Comparison of ENCODE assay signal across 11 cellular contexts in the genomic region with DNA sequence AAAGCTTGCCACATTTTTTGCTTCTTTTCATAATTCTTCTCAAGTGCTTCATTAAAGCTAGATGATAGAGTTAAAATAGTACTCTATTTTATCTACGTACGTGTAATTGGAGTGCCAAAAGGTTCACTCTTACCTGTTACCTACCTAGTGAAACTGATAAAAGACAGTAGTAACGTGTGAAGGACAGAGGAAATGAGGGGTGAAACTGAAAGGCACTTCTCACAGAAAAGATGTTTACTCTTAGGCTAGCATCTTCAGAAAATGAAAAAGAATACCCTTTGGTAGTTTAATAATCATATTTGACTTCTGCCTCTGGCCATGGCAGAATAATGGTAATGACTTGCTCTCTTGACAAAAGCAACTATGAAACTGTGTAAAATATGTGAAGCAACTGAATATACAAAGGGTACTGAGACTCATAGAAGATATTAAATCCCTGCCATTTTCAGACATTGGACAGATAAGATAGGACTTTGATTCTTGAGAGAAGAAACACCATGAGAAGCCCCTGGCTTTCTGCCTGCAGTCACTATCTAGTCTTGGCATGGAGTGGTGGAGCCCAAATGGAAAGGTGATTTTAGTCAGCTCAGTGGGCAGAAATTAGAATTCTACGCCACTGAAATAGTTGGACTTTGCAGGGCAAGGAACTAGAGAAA. TPM values are rescaled to one million over a fixed set of nuclear protein-coding genes. Genes with fewer than 3 reads are reported as not detected.
DNase-seq lines count a peak whose midpoint lies in the region; ATAC-seq, FAIRE-seq and TF ChIP-seq lines count a peak whose summit lies in the region.
"Had no signal": no experiment of that assay in that cellular context is flagged by ENCODE, and none has a peak within 500 bp of the region (broad histone marks: within the 10 kb centered on the region; RNA-seq: fewer than 3 reads in every experiment).

No MANE protein-coding gene starts in this region.

- H3K27ac ChIP-seq in keratinocyte (ENCODE audit: control insufficient read depth, insufficient read depth, low read length): peak overlapping the region; percentile 56
- no peak overlapping the region for H3K27ac ChIP-seq in neural progenitor cell

- DNase-seq in keratinocyte (ENCODE audit: low read depth, low spot score): no peak
- DNase-seq in neural progenitor cell (ENCODE audit: low spot score): no peak
- no peak for DNase-seq in inferior parietal cortex (ENCODE audit: extremely low spot score)
- DNase-seq in hippocampal formation (lab: John Stamatoyannopoulos, UW): no peak
- DNase-seq: KBM-7, SHP77 treated with DMSO at 0.1 percent for 48 hours had no signal

- peak overlapping the region; percentile 84 for H3K4me2 ChIP-seq in keratinocyte (ENCODE audit: control insufficient read depth, extremely low read depth, insufficient read depth, low read depth, low read length)
- H3K4me2 ChIP-seq in neural progenitor cell: no peak overlapping the region

- peaks cover 7% of the 10 kb centered on the region for H3K4me1 Mint-ChIP-seq in neural progenitor cell
- H3K4me1 Mint-ChIP-seq: nephron had no signal

- no peaks in the 10 kb centered on the region for H3K27me3 ChIP-seq in keratinocyte (ENCODE audit: control insufficient read depth, extremely low read depth, insufficient read depth, low read length)
- no peaks in the 10 kb centered on the region for H3K27me3 ChIP-seq in neural progenitor cell

- H4K20me1 ChIP-seq in keratinocyte (ENCODE audit: control insufficient read depth, extremely low read depth, insufficient read depth, low read length) (no peaks in the 10 kb centered on the region), neural progenitor cell (ENCODE audit: low read depth) (peaks cover 34% of the 10 kb centered on the region)

- TF ChIP-seq CTCF in keratinocyte (optimal IDR thresholded peaks at IDR 0.05 in 1 of 3, IDR thresholded peaks at IDR 0.05 in 1 of 3, conservative IDR thresholded peaks at IDR 0.05 in 1 of 3; ENCODE audit: extremely low read depth in 1 of 3, insufficient read depth in 2 of 3, low read length in 3 of 3): no peak
- no peak for TF ChIP-seq CTCF in neural progenitor cell (IDR thresholded peaks at IDR 0.05)

- no peaks in the 10 kb centered on the region for H3K36me3 ChIP-seq in keratinocyte (ENCODE audit: control insufficient read depth in 2 of 2, extremely low read depth in 1 of 2, insufficient read depth in 2 of 2, low read length in 2 of 2)
- H3K36me3 ChIP-seq in neural progenitor cell: no peaks in the 10 kb centered on the region

- no peaks in the 10 kb centered on the region for H3K9me1 ChIP-seq in keratinocyte (ENCODE audit: control insufficient read depth, extremely low read depth, insufficient read depth, low read length)

- H3K79me2 ChIP-seq in keratinocyte (ENCODE audit: control insufficient read depth, insufficient read depth, low read length) (no peaks in the 10 kb centered on the region), neural progenitor cell (ENCODE audit: low read depth) (no peaks in the 10 kb centered on the region)

- no peak overlapping the region for H3K4me3 Mint-ChIP-seq in neural progenitor cell
- H3K4me3 Mint-ChIP-seq: nephron had no signal

- H2AFZ ChIP-seq in keratinocyte (ENCODE audit: control insufficient read depth, low read length) (peak overlapping the region; percentile 47), neural progenitor cell (replicated peaks) (no peak overlapping the region)

- peak; percentile 74 for ATAC-seq in GM18858 (IDR thresholded peaks at IDR 0.05; ENCODE audit: unreplicated experiment)
- ATAC-seq in GM21526 (IDR thresholded peaks at IDR 0.05; ENCODE audit: low FRiP score, unreplicated experiment): peak; percentile 72
- peak; percentile 57 for ATAC-seq in HG03442 (IDR thresholded peaks at IDR 0.05; ENCODE audit: unreplicated experiment)
- no peak for ATAC-seq in esophagus mucosa

- peaks cover 33% of the 10 kb centered on the region for H3K4me1 ChIP-seq in keratinocyte (ENCODE audit: control insufficient read depth, extremely low read depth, insufficient read depth, low read length)
- H3K4me1 ChIP-seq in neural progenitor cell: no peaks in the 10 kb centered on the region

- no peak for FAIRE-seq in keratinocyte (lab: Jason Lieb, UNC)

- peaks cover 16% of the 10 kb centered on the region for H3K9me3 Mint-ChIP-seq in neural progenitor cell

- H3K27ac Mint-ChIP-seq in neural progenitor cell: no peak overlapping the region
- H3K27ac Mint-ChIP-seq: nephron had no signal

- H3K4me3 ChIP-seq in keratinocyte (ENCODE audit: control insufficient read depth in 2 of 3, extremely low read depth in 1 of 3, insufficient read depth in 2 of 3, low read depth in 1 of 3, low read length in 3 of 3) (peak overlapping the region in 2 of 3 experiments; percentile 9 to 21), neural progenitor cell (no peak overlapping the region)

- H3K9ac ChIP-seq in keratinocyte (ENCODE audit: control insufficient read depth, extremely low read depth, insufficient read depth, low read length) (peak overlapping the region; percentile 36), neural progenitor cell (no peak overlapping the region)

- peaks cover 2% of the 10 kb centered on the region for H3K27me3 Mint-ChIP-seq in neural progenitor cell (ENCODE audit: insufficient read depth, low read depth)

- dilution Hi-C loops in keratinocyte (cut with MboI; ENCODE audit: extremely low pct_ligation_motif_present, low sequenced_read_pairs): no loop called here

- no peaks in the 10 kb centered on the region for H3F3A ChIP-seq in neural progenitor cell (ENCODE audit: low read depth)

- no peaks in the 10 kb centered on the region for H3K9me3 ChIP-seq in keratinocyte (ENCODE audit: control insufficient read depth, low read depth, low read length)
- no peaks in the 10 kb centered on the region for H3K9me3 ChIP-seq in neural progenitor cell (ENCODE audit: low read depth)

- H3K36me3 Mint-ChIP-seq in neural progenitor cell: peaks cover 18% of the 10 kb centered on the region

RNA-seq across cellular contexts. Expression of a gene that starts 6.3 kb away (rescaled TPM):
- 12.0 to 16.2 TPM (median 13.2 TPM) in 3 replicates for polyA plus RNA-seq in keratinocyte
- polyA plus RNA-seq in keratinocyte (2011; ENCODE audit: low read depth): 32.6 TPM
- 9.4 and 13.2 TPM in 2 replicates for polyA plus RNA-seq in keratinocyte (2011; cell fraction: cytosol; rRNA removed)
- polyA plus RNA-seq in keratinocyte (2011; cell fraction: nucleus; rRNA removed): 52.6 and 66.7 TPM in 2 replicates
- 13.1 and 17.6 TPM in 2 replicates for polyA plus RNA-seq in keratinocyte (2012; ENCODE audit: low replicate concordance)
- 8.2 to 26.8 TPM (median 10.1 TPM) in 3 replicates for polyA minus RNA-seq in keratinocyte
- 11.3 TPM for polyA minus RNA-seq in keratinocyte (2011; cell fraction: cytosol; rRNA and poly(A)+ RNA removed)
- polyA minus RNA-seq in keratinocyte (2011; cell fraction: nucleus; rRNA and poly(A)+ RNA removed): 11.3 and 19.3 TPM in 2 replicates
- total RNA-seq in neural progenitor cell (ENCODE audit: low replicate concordance): 49.2 and 71.2 TPM in 2 replicates
- total RNA-seq in esophagus mucosa: 25.2 TPM
